10 cellular contexts compared by ENCODE assay signal in genomic region chr22:47452184-47452583, GRCh38.
DNase-seq lines count a peak whose midpoint lies in the region; ATAC-seq and TF ChIP-seq lines count a peak whose summit lies in the region.
"Had no signal": no experiment of that assay in that cellular context is flagged by ENCODE, and none has a peak within 500 bp of the region (broad histone marks: within the 10 kb centered on the region; RNA-seq: fewer than 3 reads in every experiment).

No MANE protein-coding gene starts in this region.

- no peak overlapping the region for H3K9ac ChIP-seq in OCI-LY1 (ENCODE audit: low read length)

- no peaks in the 10 kb centered on the region for H4K20me1 ChIP-seq in OCI-LY1 (ENCODE audit: insufficient read depth, low read length)

- H3K9me2 ChIP-seq in OCI-LY1 (ENCODE audit: low read depth, low read length): no peaks in the 10 kb centered on the region

- H3K9me3 ChIP-seq in BE2C: no peaks in the 10 kb centered on the region
- peaks cover 4% of the 10 kb centered on the region for H3K9me3 ChIP-seq in OCI-LY1 (ENCODE audit: low read length)
- H3K9me3 ChIP-seq: ovary, Peyer's patch had no signal

- H3K27me3 ChIP-seq in BE2C (no peaks in the 10 kb centered on the region), OCI-LY1 (ENCODE audit: insufficient read depth, low read length) (no peaks in the 10 kb centered on the region)
- H3K27me3 ChIP-seq: ovary, Peyer's patch had no signal

- no peaks in the 10 kb centered on the region for H3K36me3 ChIP-seq in BE2C
- no peaks in the 10 kb centered on the region for H3K36me3 ChIP-seq in OCI-LY1 (ENCODE audit: insufficient read depth, low read length)
- H3K36me3 ChIP-seq: ovary, Peyer's patch had no signal

- H3K4me3 ChIP-seq in BE2C (ENCODE audit: low read depth, low read length): no peak overlapping the region
- no peak overlapping the region for H3K4me3 ChIP-seq in OCI-LY1 (ENCODE audit: low read depth, low read length, poor library complexity, severe bottlenecking)
- H3K4me3 ChIP-seq: ovary, Peyer's patch had no signal

- in situ Hi-C loops in G401 (cut with HindIII; ENCODE audit: low sequenced_read_pairs): no loop called here

- TF ChIP-seq CTCF in BE2C (IDR thresholded peaks at IDR 0.05; ENCODE audit: low read depth, low read length) (peak; percentile 39), GM20000 (IDR thresholded peaks at IDR 0.05; ENCODE audit: extremely low read depth, missing control alignments) (peak; percentile 11), OCI-LY1 (IDR thresholded peaks at IDR 0.05; ENCODE audit: low read length) (peak; percentile 85)

- ATAC-seq in HG03108 (IDR thresholded peaks at IDR 0.05; ENCODE audit: unreplicated experiment): no peak

- H3F3A ChIP-seq in OCI-LY1 (ENCODE audit: insufficient read depth, low read length): no peaks in the 10 kb centered on the region

- no peak overlapping the region for H3K27ac ChIP-seq in OCI-LY1 (ENCODE audit: low read depth, low read length, poor library complexity, severe bottlenecking)
- H3K27ac ChIP-seq: ovary, Peyer's patch had no signal

- no peaks in the 10 kb centered on the region for H3K4me1 ChIP-seq in BE2C
- H3K4me1 ChIP-seq in OCI-LY1 (ENCODE audit: insufficient read depth, low read length, severe bottlenecking): no peaks in the 10 kb centered on the region
- H3K4me1 ChIP-seq: Peyer's patch had no signal

- no peak overlapping the region for H2AFZ ChIP-seq in OCI-LY1 (ENCODE audit: low read length)

- no peak overlapping the region for H3K4me2 ChIP-seq in OCI-LY1 (ENCODE audit: low read length)

- H3K79me2 ChIP-seq in OCI-LY1 (ENCODE audit: insufficient read depth, low read length): no peaks in the 10 kb centered on the region

- DNase-seq in BE2C: no peak
- DNase-seq in GM20000 (ENCODE audit: low spot score): no peak
- peak; percentile 41 for DNase-seq in germinal center (ENCODE audit: low spot score)
- DNase-seq in NCI-H2227 (lab: John Stamatoyannopoulos, UW; ENCODE audit: unreplicated experiment): no peak
- no peak for DNase-seq in C1 segment of cervical spinal cord (lab: John Stamatoyannopoulos, UW)
- no peak for DNase-seq in G401 (ENCODE audit: low spot score)
- DNase-seq: ovary, Peyer's patch had no signal

Comparison
In these comparisons a context has a peak if more than half of its experiments do, and no peak if none do; other contexts are left out.
1. CTCF ChIP-seq: peak in every context shown above with its lines; median percentile 85 in OCI-LY1; 39 in BE2C; 11 in GM20000.